9 cellular contexts compared by ENCODE assay signal in genomic region chr13:40069173-40070044, GRCh38.
DNase-seq lines count a peak whose midpoint lies in the region; ATAC-seq and TF ChIP-seq lines count a peak whose summit lies in the region.
"Had no signal": no experiment of that assay in that cellular context is flagged by ENCODE, and none has a peak within 500 bp of the region (broad histone marks: within the 10 kb centered on the region; RNA-seq: fewer than 3 reads in every experiment).

No MANE protein-coding gene starts in this region.

- no peaks in the 10 kb centered on the region for H3K9me3 Mint-ChIP-seq in activated T-helper 1 cell treated with anti-CD3 and anti-CD28 coated beads, Interleukin-12 subunit alpha, Interleukin-12 subunit beta, Interleukin-2, Interleukin-4 antibody, amounts not matched to agents 30 ng/mL and 10 ng/mL and 1 ng/mL, durations not matched to agents 14 hours and 24 hours and 36 hours

- TF ChIP-seq CTCF in PC-3 (conservative IDR thresholded peaks at IDR 0.05; ENCODE audit: low read depth, low read length) (peak; percentile 75), foreskin fibroblast (IDR thresholded peaks at IDR 0.05; ENCODE audit: low read depth, low read length) (peak; percentile 82)

- peaks cover 8% of the 10 kb centered on the region for H3K4me1 ChIP-seq in PC-3 (ENCODE audit: insufficient read depth, low read length)
- H3K4me1 ChIP-seq: BLaER1 had no signal

- POLR2A ChIA-PET in PC-3 (lab: Charles Lee; ENCODE audit: unreplicated experiment) = interaction anchor here (0.6 kb wide), 1 partner anchor 614 kb away, joined by 14 read pairs; no protein-coding TSS in a partner anchor

- H3K9ac ChIP-seq in PC-3 (ENCODE audit: low read length) = no peak overlapping the region
- H3K9ac ChIP-seq: BLaER1 had no signal

- intact Hi-C loops in PC-3 (cut with micrococcal nuclease) = loop anchor here (2.0 kb wide), 1 partner anchor 613 kb away; no protein-coding TSS in a partner anchor
- intact Hi-C loops in activated T-helper 1 cell treated with anti-CD3 and anti-CD28 coated beads, Interleukin-12 subunit alpha, Interleukin-12 subunit beta, Interleukin-2, Interleukin-4 antibody, amounts not matched to agents 30 ng/mL and 10 ng/mL and 1 ng/mL, durations not matched to agents 14 hours and 24 hours and 36 hours (cut with micrococcal nuclease) = loop anchor here (1.0 to 10.0 kb wide), 7 partner anchors 33 to 614 kb away; no protein-coding TSS in a partner anchor

- no peak overlapping the region for H3K4me3 Mint-ChIP-seq in activated T-helper 1 cell treated with anti-CD3 and anti-CD28 coated beads, Interleukin-12 subunit alpha, Interleukin-12 subunit beta, Interleukin-2, Interleukin-4 antibody, amounts not matched to agents 30 ng/mL and 10 ng/mL and 1 ng/mL, durations not matched to agents 14 hours and 24 hours and 36 hours

- no peaks in the 10 kb centered on the region for H3K9me3 ChIP-seq in PC-3 (ENCODE audit: low read length)
- H3K9me3 ChIP-seq: BLaER1 had no signal

- no peak overlapping the region for H3K27ac Mint-ChIP-seq in activated T-helper 1 cell treated with anti-CD3 and anti-CD28 coated beads, Interleukin-12 subunit alpha, Interleukin-12 subunit beta, Interleukin-2, Interleukin-4 antibody, amounts not matched to agents 30 ng/mL and 10 ng/mL and 1 ng/mL, durations not matched to agents 14 hours and 24 hours and 36 hours

- H3K4me3 ChIP-seq in PC-3 (ENCODE audit: low read length) (no peak overlapping the region), foreskin fibroblast (ENCODE audit: low read depth in 1 of 2, low read length in 2 of 2) (no peak overlapping the region)
- H3K4me3 ChIP-seq: BLaER1 had no signal

- no peak overlapping the region for H3K4me2 ChIP-seq in PC-3 (ENCODE audit: low read length)
- H3K4me2 ChIP-seq: BLaER1 had no signal

- CTCF ChIA-PET in PC-3 (lab: Charles Lee) = interaction anchor here (0.6 kb wide), 1 partner anchor 339 kb away, joined by 8 read pairs; no protein-coding TSS in a partner anchor

- no peak overlapping the region for H2AFZ ChIP-seq in PC-3 (ENCODE audit: low read length)

- peak; percentile 65 for ATAC-seq in HG03280 (IDR thresholded peaks at IDR 0.05; ENCODE audit: unreplicated experiment)
- 0 out of 2 replicates have a peak, but pooled peaks have one; percentile 29 for ATAC-seq in PC-3

- no peaks in the 10 kb centered on the region for H3F3A ChIP-seq in PC-3 (ENCODE audit: low read length, unreplicated experiment)

- no peaks in the 10 kb centered on the region for H3K9me2 ChIP-seq in PC-3 (replicated peaks; ENCODE audit: low read length)

- H3K36me3 ChIP-seq in PC-3 (ENCODE audit: low read depth, low read length) = no peaks in the 10 kb centered on the region
- H3K36me3 ChIP-seq: BLaER1 had no signal

- H3K27me3 ChIP-seq in PC-3 (ENCODE audit: low read length) = no peaks in the 10 kb centered on the region
- H3K27me3 ChIP-seq: BLaER1 had no signal

- DNase-seq in DMS153 treated with DMSO at 0.1 percent for 48 hours (lab: John Stamatoyannopoulos, UW; ENCODE audit: unreplicated experiment) (peak; percentile 57), DMS153 (lab: John Stamatoyannopoulos, UW) (no peak), PC-3 (peak; percentile 61), foreskin fibroblast (peak; percentile 50 to 82), nucleus accumbens (lab: John Stamatoyannopoulos, UW) (peak in 49 of 56 donors; percentile 8 to 82 (median 51)), stromal cell of bone marrow (ENCODE audit: low read depth) (peak; percentile 48)
- peak; percentile 45 for DNase-seq in activated T-helper 1 cell treated with anti-CD3 and anti-CD28 coated beads, Interleukin-12 subunit alpha, Interleukin-12 subunit beta, Interleukin-2, Interleukin-4 antibody, amounts not matched to agents 30 ng/mL and 10 ng/mL and 1 ng/mL, durations not matched to agents 14 hours and 24 hours and 36 hours (ENCODE audit: low spot score)

- no peaks in the 10 kb centered on the region for H3K27me3 Mint-ChIP-seq in activated T-helper 1 cell treated with anti-CD3 and anti-CD28 coated beads, Interleukin-12 subunit alpha, Interleukin-12 subunit beta, Interleukin-2, Interleukin-4 antibody, amounts not matched to agents 30 ng/mL and 10 ng/mL and 1 ng/mL, durations not matched to agents 14 hours and 24 hours and 36 hours (ENCODE audit: insufficient read depth)

- H3K4me1 Mint-ChIP-seq in activated T-helper 1 cell treated with anti-CD3 and anti-CD28 coated beads, Interleukin-12 subunit alpha, Interleukin-12 subunit beta, Interleukin-2, Interleukin-4 antibody, amounts not matched to agents 30 ng/mL and 10 ng/mL and 1 ng/mL, durations not matched to agents 14 hours and 24 hours and 36 hours (ENCODE audit: low read depth) = peaks cover 37% of the 10 kb centered on the region

- H4K20me1 ChIP-seq in PC-3 (ENCODE audit: low read length) = no peaks in the 10 kb centered on the region
- H4K20me1 ChIP-seq: BLaER1 had no signal

- no peaks in the 10 kb centered on the region for H3K36me3 Mint-ChIP-seq in activated T-helper 1 cell treated with anti-CD3 and anti-CD28 coated beads, Interleukin-12 subunit alpha, Interleukin-12 subunit beta, Interleukin-2, Interleukin-4 antibody, amounts not matched to agents 30 ng/mL and 10 ng/mL and 1 ng/mL, durations not matched to agents 14 hours and 24 hours and 36 hours (ENCODE audit: low read depth)

- H3K27ac ChIP-seq in PC-3 (ENCODE audit: low read length) = no peak overlapping the region
- H3K27ac ChIP-seq: BLaER1 had no signal

- BruUV-seq in PC-3 (replicated peaks; lab: Mats Ljungman, UMichigan) = no TSS peak

- no peaks in the 10 kb centered on the region for H3K79me2 ChIP-seq in PC-3 (ENCODE audit: low read length)
